ENCODE assay signal across 23 cellular contexts in the genomic region with DNA sequence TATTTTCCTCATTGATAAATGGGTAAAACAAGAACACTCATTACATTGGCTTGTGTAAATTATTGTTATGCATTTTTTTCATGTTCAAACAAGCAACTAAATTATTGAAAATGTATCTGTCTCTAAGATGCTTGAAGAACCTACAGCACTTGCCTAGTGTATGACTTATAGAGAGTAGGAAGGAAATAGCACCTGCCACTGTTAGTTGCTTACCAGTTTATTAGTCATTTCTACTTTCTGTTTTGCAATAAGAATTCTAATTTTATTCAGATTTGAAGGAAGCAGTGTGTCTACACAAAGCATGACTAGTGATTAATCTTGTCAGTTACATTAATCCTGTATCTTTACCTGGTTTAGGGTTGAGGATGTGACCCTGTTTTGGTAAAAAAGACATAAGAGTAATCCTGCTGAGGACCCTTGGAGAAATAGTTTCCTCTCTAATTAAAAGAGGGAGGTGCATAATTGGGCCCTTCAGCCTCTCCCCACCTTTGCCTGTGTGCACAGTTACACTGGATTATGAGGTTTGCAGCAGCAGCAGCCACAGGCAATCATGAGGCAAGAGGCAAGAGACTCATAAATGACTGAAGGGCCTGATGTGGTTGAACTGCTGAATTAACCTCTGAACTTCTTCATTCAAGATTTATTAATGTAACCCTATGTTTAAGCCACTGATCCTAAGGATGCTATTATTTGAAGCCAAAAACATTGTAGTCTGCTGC.
DNase-seq lines count a peak whose midpoint lies in the region; ATAC-seq, FAIRE-seq and TF ChIP-seq lines count a peak whose summit lies in the region.
"Had no signal": no experiment of that assay in that cellular context is flagged by ENCODE, and none has a peak within 500 bp of the region (broad histone marks: within the 10 kb centered on the region; RNA-seq: fewer than 3 reads in every experiment).

No MANE protein-coding gene starts in this region.

- no peak overlapping the region for H3K4me3 ChIP-seq in GM12878
- H3K4me3 ChIP-seq in aorta (ENCODE audit: low read length in 2 of 2), result no peak overlapping the region
- H3K4me3 ChIP-seq: BLaER1 treated with 17β-estradiol and CSF1 and Interleukin-3, amounts not matched to agents 10 nM and 100 nM had no signal

- TF ChIP-seq RAD21 in GM12878 (IDR thresholded peaks at IDR 0.05; ENCODE audit: insufficient read depth, low read depth, low read length), result no peak

- in situ Hi-C loops in GM12878 (cut with MboI), result no loop called here

- SMC1A ChIA-PET in GM12878 (lab: Charles Lee; ENCODE audit: uncharacterized antibody, unreplicated experiment), result no interaction called here

- H3K4me1 ChIP-seq in GM12878 (ENCODE audit: control insufficient read depth, insufficient read depth, low read length) (no peaks in the 10 kb centered on the region), aorta (ENCODE audit: control insufficient read depth in 1 of 2, insufficient read depth in 2 of 2, low read length in 2 of 2) (no peaks in the 10 kb centered on the region)

- POLR2A ChIA-PET in GM12878 (lab: Charles Lee), result no interaction called here

- H3K79me2 ChIP-seq in GM12878 (ENCODE audit: control insufficient read depth, insufficient read depth, low read length), result no peaks in the 10 kb centered on the region

- no peaks in the 10 kb centered on the region for H4K20me1 ChIP-seq in GM12878 (ENCODE audit: control insufficient read depth, insufficient read depth)
- H4K20me1 ChIP-seq: BLaER1 treated with 17β-estradiol and CSF1 and Interleukin-3, amounts not matched to agents 10 nM and 100 nM had no signal

- H2AFZ ChIP-seq in GM12878 (ENCODE audit: control insufficient read depth, low read depth, low read length), result no peak overlapping the region

- H3K9ac ChIP-seq in GM12878 (ENCODE audit: control insufficient read depth, insufficient read depth, low read length), result no peak overlapping the region
- H3K9ac ChIP-seq: BLaER1 treated with 17β-estradiol and CSF1 and Interleukin-3, amounts not matched to agents 10 nM and 100 nM; SK-N-SH had no signal

- no peak for TF ChIP-seq EP300 in GM12878 (IDR thresholded peaks at IDR 0.05; ENCODE audit: borderline replicate concordance in 1 of 2, control insufficient read depth in 1 of 2, low read depth in 2 of 2, low read length in 2 of 2)

- BruUV-seq in GM12878 (replicated peaks; lab: Mats Ljungman, UMichigan), result no TSS peak

- FAIRE-seq in GM12878 (lab: Jason Lieb, UNC) (no peak), D721Med (lab: Jason Lieb, UNC) (no peak)
- FAIRE-seq: A204.1, GM12891, GM18507, HTR-8/SVneo had no signal

- no peak overlapping the region for H3K4me2 ChIP-seq in GM12878 (ENCODE audit: control insufficient read depth, insufficient read depth)
- H3K4me2 ChIP-seq: SK-N-SH had no signal

- CTCF ChIA-PET in GM12878 (lab: Yijun Ruan, JAX), result no interaction called here

- H3K27me3 ChIP-seq in GM12878 (replicated peaks in 1 of 2; ENCODE audit: control insufficient read depth in 2 of 2, insufficient read depth in 2 of 2, low read length in 1 of 2) (no peaks in the 10 kb centered on the region), aorta (ENCODE audit: control insufficient read depth in 1 of 2, insufficient read depth in 2 of 2, low read length in 1 of 2) (no peaks in the 10 kb centered on the region)
- H3K27me3 ChIP-seq: BLaER1 treated with 17β-estradiol and CSF1 and Interleukin-3, amounts not matched to agents 10 nM and 100 nM had no signal

- ATAC-seq in GM12878, result peak; percentile 68
- ATAC-seq in HG02852 (IDR thresholded peaks at IDR 0.05; ENCODE audit: unreplicated experiment), result no peak
- ATAC-seq in aorta (ENCODE audit: low FRiP score), result no peak
- ATAC-seq: Panc1, Right ventricle myocardium inferior had no signal

- peak; percentile 27 for DNase-seq in NK-92 treated with Interleukin-12 subunit alpha and Interleukin-12 subunit beta, amount 100 ng/mL, for 24 hours (lab: John Stamatoyannopoulos, UW)
- DNase-seq in NK-92 (lab: John Stamatoyannopoulos, UW; ENCODE audit: unreplicated experiment) (no peak), NOMO-1 (lab: John Stamatoyannopoulos, UW; ENCODE audit: unreplicated experiment in 2 of 2) (peak; percentile 59 to 84), GM12878 (ENCODE audit: low read depth, low spot score) (no peak), D721Med (ENCODE audit: insufficient read length, low spot score) (no peak), islet precursor cell (no peak), aorta (no peak)
- DNase-seq: CD8-positive, alpha-beta memory T cell; DND-41; GDM1; GOT3; NCI-H2081 treated with DMSO at 0.1 percent for 48 hours; NCI-H2227 treated with DMSO at 0.1 percent for 48 hours; SK-N-SH; T-helper 1 cell had no signal

- intact Hi-C loops in GM12878 (cut with micrococcal nuclease; ENCODE audit: unreplicated experiment), result no loop called here
- intact Hi-C loops in aorta (cut with DNase I), result no loop called here

- H3K9me3 ChIP-seq in GM12878 (replicated peaks; ENCODE audit: control insufficient read depth, insufficient read depth, low read length) (no peaks in the 10 kb centered on the region), aorta (ENCODE audit: control insufficient read depth, low read length) (no peaks in the 10 kb centered on the region)
- H3K9me3 ChIP-seq: SK-N-SH had no signal

- TF ChIP-seq CTCF in GM12878 (IDR thresholded peaks at IDR 0.05 in 2 of 3, conservative IDR thresholded peaks at IDR 0.05 in 1 of 3; ENCODE audit: control insufficient read depth in 2 of 3, extremely low read depth in 1 of 3, insufficient read depth in 1 of 3, low read depth in 3 of 3, low read length in 3 of 3), result no peak
- no peak for TF ChIP-seq CTCF in D721Med (IDR thresholded peaks at IDR 0.05; ENCODE audit: insufficient read depth, missing control alignments)

- no peak for TF ChIP-seq POLR2A in GM12878 (IDR thresholded peaks at IDR 0.05; ENCODE audit: low read depth, low read length)

- H3K27ac ChIP-seq in GM12878 (ENCODE audit: control insufficient read depth, insufficient read depth) (no peak overlapping the region), aorta (ENCODE audit: low read depth in 1 of 2, low read length in 2 of 2) (no peak overlapping the region)
- H3K27ac ChIP-seq: BLaER1 treated with 17β-estradiol and CSF1 and Interleukin-3, amounts not matched to agents 10 nM and 100 nM had no signal

- H3K36me3 ChIP-seq in GM12878 (ENCODE audit: control insufficient read depth in 2 of 2, insufficient read depth in 2 of 2, low read length in 1 of 2) (no peaks in the 10 kb centered on the region), aorta (ENCODE audit: control insufficient read depth in 1 of 2, insufficient read depth in 2 of 2, low read length in 1 of 2) (no peaks in the 10 kb centered on the region)
- H3K36me3 ChIP-seq: BLaER1 treated with 17β-estradiol and CSF1 and Interleukin-3, amounts not matched to agents 10 nM and 100 nM had no signal

- RAD21 ChIA-PET in GM12878 (lab: Charles Lee; ENCODE audit: unreplicated experiment), result no interaction called here

TF ChIP-seq in GM12878, 131 proteins besides CTCF, POLR2A, EP300 and RAD21 (continues in another document):
- TF ChIP-seq PAX8 (IDR thresholded peaks at IDR 0.05), result no peak
- TF ChIP-seq STAT1 (conservative IDR thresholded peaks at IDR 0.05), result no peak
- no peak for TF ChIP-seq ZBTB11 (CRISPR knock-in tag; IDR thresholded peaks at IDR 0.05)
- TF ChIP-seq, protein P1, sequence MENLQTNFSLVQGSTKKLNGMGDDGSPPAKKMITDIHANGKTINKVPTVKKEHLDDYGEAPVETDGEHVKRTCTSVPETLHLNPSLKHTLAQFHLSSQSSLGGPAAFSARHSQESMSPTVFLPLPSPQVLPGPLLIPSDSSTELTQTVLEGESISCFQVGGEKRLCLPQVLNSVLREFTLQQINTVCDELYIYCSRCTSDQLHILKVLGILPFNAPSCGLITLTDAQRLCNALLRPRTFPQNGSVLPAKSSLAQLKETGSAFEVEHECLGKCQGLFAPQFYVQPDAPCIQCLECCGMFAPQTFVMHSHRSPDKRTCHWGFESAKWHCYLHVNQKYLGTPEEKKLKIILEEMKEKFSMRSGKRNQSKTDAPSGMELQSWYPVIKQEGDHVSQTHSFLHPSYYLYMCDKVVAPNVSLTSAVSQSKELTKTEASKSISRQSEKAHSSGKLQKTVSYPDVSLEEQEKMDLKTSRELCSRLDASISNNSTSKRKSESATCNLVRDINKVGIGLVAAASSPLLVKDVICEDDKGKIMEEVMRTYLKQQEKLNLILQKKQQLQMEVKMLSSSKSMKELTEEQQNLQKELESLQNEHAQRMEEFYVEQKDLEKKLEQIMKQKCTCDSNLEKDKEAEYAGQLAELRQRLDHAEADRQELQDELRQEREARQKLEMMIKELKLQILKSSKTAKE (IDR thresholded peaks at IDR 0.05; ENCODE audit: low read depth, poor library complexity, severe bottlenecking), result no peak
- no peak for TF ChIP-seq PML (IDR thresholded peaks at IDR 0.05; ENCODE audit: low read length)
- TF ChIP-seq TAF1 (IDR thresholded peaks at IDR 0.05; ENCODE audit: borderline replicate concordance, low read depth, low read length), result no peak
- no peak for TF ChIP-seq DPF2 (IDR thresholded peaks at IDR 0.05)
- no peak for TF ChIP-seq ZNF622 (IDR thresholded peaks at IDR 0.05)

Comparison
In these comparisons a context has a peak if more than half of its experiments do, and no peak if none do; other contexts are left out.
1. DNase-seq: peak in NK-92 treated with Interleukin-12 subunit alpha and Interleukin-12 subunit beta, amount 100 ng/mL, for 24 hours (single experiment) and NOMO-1 (2 of 2); none in NK-92 (single experiment), GM12878 (single experiment), D721Med (single experiment), islet precursor cell (single experiment) and aorta (0 of 2).